In genomic region chrX:31298881-31299280, GRCh38 we compare ENCODE assay signal across 17 cellular contexts.
DNase-seq lines count a peak whose midpoint lies in the region; ATAC-seq, FAIRE-seq and TF ChIP-seq lines count a peak whose summit lies in the region.
"Had no signal": no experiment of that assay in that cellular context is flagged by ENCODE, and none has a peak within 500 bp of the region (broad histone marks: within the 10 kb centered on the region; RNA-seq: fewer than 3 reads in every experiment).

No MANE protein-coding gene starts in this region.

- no peak overlapping the region for H4K5ac ChIP-seq in H1 (ENCODE audit: insufficient read length, low read depth, low read length)

- TF ChIP-seq EP300 in H1 (IDR thresholded peaks at IDR 0.05; ENCODE audit: borderline replicate concordance in 1 of 2, low read depth in 2 of 2, low read length in 2 of 2): no peak

- no peak overlapping the region for H3K4ac ChIP-seq in H1 (replicated peaks; ENCODE audit: insufficient read length, low read depth, low read length)

- H3K27me3 ChIP-seq in OCI-LY3 (ENCODE audit: low read depth, low read length): no peaks in the 10 kb centered on the region
- H3K27me3 ChIP-seq in H1 (replicated peaks in 1 of 4; ENCODE audit: control insufficient read depth in 3 of 4, extremely low read depth in 1 of 4, insufficient read depth in 3 of 4, low read length in 3 of 4): no peaks in the 10 kb centered on the region
- H3K27me3 ChIP-seq in spleen (replicated peaks in 1 of 7): no peaks in the 10 kb centered on the region

- H3K9ac ChIP-seq in OCI-LY3 (ENCODE audit: low read length) (no peak overlapping the region), H1 (replicated peaks in 1 of 4; ENCODE audit: extremely low read depth in 1 of 4, low read depth in 3 of 4, low read length in 3 of 4) (no peak overlapping the region)

- H3K56ac ChIP-seq in H1 (replicated peaks; ENCODE audit: insufficient read length, low read depth, low read length): no peak overlapping the region

- H4K20me1 ChIP-seq in OCI-LY3 (ENCODE audit: insufficient read depth, low read length) (no peaks in the 10 kb centered on the region), H1 (replicated peaks in 1 of 2; ENCODE audit: control insufficient read depth in 1 of 2, insufficient read depth in 2 of 2, low read length in 2 of 2) (no peaks in the 10 kb centered on the region)

- DNase-seq in G401 (ENCODE audit: low spot score) (peak; percentile 31), H1 (ENCODE audit: low read depth in 1 of 2, low spot score in 2 of 2) (no peak), left lobe of liver (ENCODE audit: low spot score) (no peak), spleen (no peak), activated gamma-delta T cell (lab: John Stamatoyannopoulos, UW) (no peak), osteocyte (ENCODE audit: extremely low spot score, unreplicated experiment) (no peak)
- DNase-seq: ACHN; Calu3; CD4-positive, alpha-beta T cell; DMS 273 treated with DMSO at 0.1 percent for 48 hours had no signal

- no peaks in the 10 kb centered on the region for H3K36me3 Mint-ChIP-seq in osteocyte (ENCODE audit: unreplicated experiment)
- H3K36me3 Mint-ChIP-seq: IgD-negative memory B cell had no signal

- H3K27ac Mint-ChIP-seq in osteocyte (ENCODE audit: unreplicated experiment): no peak overlapping the region
- H3K27ac Mint-ChIP-seq: B cell; CD4-positive, alpha-beta T cell; IgD-negative memory B cell had no signal

- H3K4me3 ChIP-seq in OCI-LY3 (ENCODE audit: low read length) (peak overlapping the region; percentile 10; the same call in 1 of the 2 replicates), H1 (ENCODE audit: extremely low read depth in 1 of 4, insufficient read depth in 2 of 4, low read depth in 3 of 4, low read length in 4 of 4) (no peak overlapping the region), spleen (no peak overlapping the region)

- CTCF ChIA-PET in H1 (lab: Charles Lee; ENCODE audit: partially characterized antibody): no interaction called here

- intact Hi-C loops in spleen (cut with DNase I; ENCODE audit: low total_unique reads): no loop called here

- no peak overlapping the region for H4K8ac ChIP-seq in H1 (ENCODE audit: extremely low read depth, insufficient read depth, low read length)

- no peak overlapping the region for H2BK120ac ChIP-seq in H1 (replicated peaks; ENCODE audit: low read depth, low read length)

- H3K27ac ChIP-seq in OCI-LY3 (ENCODE audit: low read length) (no peak overlapping the region), H1 (ENCODE audit: low read depth, low read length) (no peak overlapping the region), spleen (no peak overlapping the region)

- no peak overlapping the region for H3K4me3 Mint-ChIP-seq in osteocyte (ENCODE audit: unreplicated experiment)
- H3K4me3 Mint-ChIP-seq: B cell; CD4-positive, alpha-beta T cell; IgD-negative memory B cell had no signal

- no peak overlapping the region for H3K18ac ChIP-seq in H1 (ENCODE audit: extremely low read depth, low read length)

- H4K91ac ChIP-seq in H1 (replicated peaks; ENCODE audit: insufficient read length, low read length): no peak overlapping the region

- peak; percentile 45 for ATAC-seq in left lobe of liver
- no peak for ATAC-seq in esophagus mucosa
- ATAC-seq: HCT116 had no signal

- H3K9me3 Mint-ChIP-seq in osteocyte (ENCODE audit: unreplicated experiment): peaks cover 23% of the 10 kb centered on the region

- H3K79me1 ChIP-seq in H1 (ENCODE audit: low read depth, low read length): no peaks in the 10 kb centered on the region

- WGBS in H1 (ENCODE audit: extremely low coverage in 1 of 2, insufficient coverage in 1 of 2, insufficient read length in 1 of 2, insufficient replicate concordance in 2 of 2, low coverage in 1 of 2, low lambda C conversion rate in 2 of 2, missing lambda C conversion rate in 1 of 2), 2 experiments: 36% methylated on average over 4 of the region's 4 CpGs; no CpG with 5 or more reads in 1 of the 2 experiments
- 47 to 63% (median 50%) methylated on average over 4 of the region's 4 CpGs for WGBS in spleen, 5 donors

- H2BK12ac ChIP-seq in H1 (ENCODE audit: low read depth, low read length): no peak overlapping the region

- H3K14ac ChIP-seq in H1 (ENCODE audit: insufficient read length): no peak overlapping the region

- TF ChIP-seq CTCF in OCI-LY3 (IDR thresholded peaks at IDR 0.05; ENCODE audit: low read depth, low read length) (no peak), H1 (IDR thresholded peaks at IDR 0.05; ENCODE audit: control extremely low read depth in 1 of 3, insufficient read depth in 1 of 3, low read depth in 1 of 3, low read length in 3 of 3) (no peak), spleen (IDR thresholded peaks at IDR 0.05 in 8 of 11, conservative IDR thresholded peaks at IDR 0.05 in 3 of 11) (no peak), osteocyte (IDR thresholded peaks at IDR 0.05) (no peak)

- POLR2A ChIA-PET in H1 (lab: Charles Lee; ENCODE audit: partially characterized antibody): no interaction called here

- no peaks in the 10 kb centered on the region for H3K4me1 Mint-ChIP-seq in osteocyte (ENCODE audit: unreplicated experiment)
- H3K4me1 Mint-ChIP-seq: B cell, IgD-negative memory B cell had no signal

- H2BK5ac ChIP-seq in H1 (ENCODE audit: low read depth, low read length): no peak overlapping the region

- no peak for TF ChIP-seq RAD21 in H1 (IDR thresholded peaks at IDR 0.05 in 1 of 2, conservative IDR thresholded peaks at IDR 0.05 in 1 of 2; ENCODE audit: low read depth in 2 of 2, low read length in 2 of 2)

- H2BK20ac ChIP-seq in H1 (ENCODE audit: low read length): no peak overlapping the region

- H2AK5ac ChIP-seq in H1 (ENCODE audit: low read depth, low read length): no peak overlapping the region

- in situ Hi-C loops in G401 (cut with HindIII; ENCODE audit: low sequenced_read_pairs): no loop called here

- peak overlapping the region; percentile 38 for H3K4me2 ChIP-seq in OCI-LY3 (ENCODE audit: low read length)
- H3K4me2 ChIP-seq in H1 (ENCODE audit: insufficient read depth in 1 of 2, low read depth in 2 of 2, low read length in 2 of 2): no peak overlapping the region; a peak in 2 of 4 replicates

- H3K4me1 ChIP-seq in OCI-LY3 (ENCODE audit: low read length) (peaks cover 19% of the 10 kb centered on the region), H1 (replicated peaks in 1 of 4; ENCODE audit: control insufficient read depth in 3 of 4, insufficient read depth in 4 of 4, low read length in 3 of 4) (no peaks in the 10 kb centered on the region; a peak in 1 of 7 replicates), spleen (no peaks in the 10 kb centered on the region)

- no peaks in the 10 kb centered on the region for H3K27me3 Mint-ChIP-seq in osteocyte (ENCODE audit: unreplicated experiment)
- H3K27me3 Mint-ChIP-seq: B cell; CD4-positive, alpha-beta T cell had no signal

- H3K36me3 ChIP-seq in OCI-LY3 (replicated peaks; ENCODE audit: low read depth, low read length) (peaks cover 13% of the 10 kb centered on the region), H1 (ENCODE audit: control insufficient read depth in 2 of 4, insufficient read depth in 4 of 4, low read length in 3 of 4) (no peaks in the 10 kb centered on the region), spleen (no peaks in the 10 kb centered on the region)

- peaks cover 3% of the 10 kb centered on the region; the same call in 1 of the 2 replicates for H3K79me2 ChIP-seq in OCI-LY3 (ENCODE audit: low read length)
- no peaks in the 10 kb centered on the region for H3K79me2 ChIP-seq in H1 (ENCODE audit: control insufficient read depth in 1 of 2, insufficient read depth in 2 of 2, low read length in 2 of 2)

- FAIRE-seq in H1 (lab: Jason Lieb, UNC): peak; percentile 92
- FAIRE-seq: GM12891, H54 had no signal

- H3K23me2 ChIP-seq in H1 (ENCODE audit: low read depth, low read length): no peaks in the 10 kb centered on the region

- H3K23ac ChIP-seq in H1 (ENCODE audit: insufficient read length): no peak overlapping the region

- TF ChIP-seq POLR2A in H1 (IDR thresholded peaks at IDR 0.05; ENCODE audit: control extremely low read depth in 1 of 2, low read depth in 2 of 2, low read length in 2 of 2) (no peak), spleen (IDR thresholded peaks at IDR 0.05) (no peak)

- H2AFZ ChIP-seq in OCI-LY3 (ENCODE audit: low read depth, low read length): 0 out of 2 replicates have a peak overlapping the region, but pooled peaks have one; percentile 41
- no peak overlapping the region for H2AFZ ChIP-seq in H1 (ENCODE audit: low read length)

- H3K9me3 ChIP-seq in OCI-LY3 (ENCODE audit: insufficient read depth, low read length): no peaks in the 10 kb centered on the region
- no peaks in the 10 kb centered on the region for H3K9me3 ChIP-seq in H1 (ENCODE audit: insufficient read depth in 2 of 2, low read depth in 1 of 2, low read length in 1 of 2)
- H3K9me3 ChIP-seq in spleen: peaks cover 0 to 3% (median 0%) of the 10 kb centered on the region in 8 donors

- H2BK15ac ChIP-seq in H1 (ENCODE audit: low read length): no peak overlapping the region

TF ChIP-seq in H1, 55 proteins besides CTCF, POLR2A, EP300 and RAD21:
- TF ChIP-seq ZNF274 (IDR thresholded peaks at IDR 0.05; ENCODE audit: borderline replicate concordance, extremely low read depth, low read length) (no peak), TCF12 (IDR thresholded peaks at IDR 0.05; ENCODE audit: low read depth, low read length) (no peak)
